In the genomic region with DNA sequence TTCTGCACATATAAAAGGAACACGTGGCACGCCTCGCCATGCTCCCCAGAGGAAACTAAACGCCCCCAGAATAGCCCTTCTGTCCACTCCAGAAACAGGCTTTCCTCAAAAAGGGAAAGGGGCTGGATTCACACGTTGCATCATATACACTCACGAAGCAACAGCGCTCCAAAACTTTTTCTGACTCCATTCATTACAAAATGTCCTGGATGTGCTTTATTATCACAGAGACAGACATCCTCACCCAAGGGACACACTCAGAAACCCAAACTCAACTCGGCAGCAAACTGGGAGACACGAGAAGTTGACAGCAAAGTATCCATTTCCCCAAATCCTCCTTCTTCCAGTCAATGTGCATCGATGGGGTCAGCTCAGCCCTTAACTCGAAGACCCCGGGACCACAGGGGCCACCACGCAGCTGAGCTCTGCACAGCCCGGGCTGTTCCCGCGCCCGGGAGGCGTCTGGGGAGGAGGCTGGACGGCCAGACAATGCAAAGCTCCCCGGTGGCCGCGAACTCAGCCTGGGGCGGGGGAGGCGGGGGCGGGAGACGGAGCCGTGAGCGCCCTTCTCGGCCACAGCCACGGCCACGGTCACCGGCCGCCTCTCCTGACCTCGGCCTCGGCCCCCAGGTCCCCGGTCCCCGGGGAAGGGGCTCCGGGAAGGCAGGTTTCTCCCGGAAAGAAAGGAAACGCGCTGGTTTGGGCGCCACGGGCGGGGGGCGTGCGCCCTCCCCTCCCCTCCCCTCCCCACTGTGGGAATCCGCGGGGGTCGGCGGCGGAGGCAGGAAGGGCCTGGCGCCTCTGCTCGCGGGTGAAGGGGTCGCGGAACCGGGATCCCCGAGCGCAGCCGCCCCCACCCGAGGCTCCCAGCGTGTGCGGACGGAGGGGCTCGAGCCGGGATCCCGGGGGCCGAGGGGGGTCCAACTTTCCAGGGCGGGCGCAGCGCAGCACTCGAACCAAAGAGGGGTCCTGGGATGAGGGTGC, we compare ENCODE assay signal across 1 cellular context.
TF ChIP-seq lines count a peak whose summit lies in the region.

No MANE protein-coding gene starts in this region.

TF ChIP-seq in HEK293, 187 proteins besides CTCF, POLR2A, EP300 and RAD21 (continued from another document and continues in another):
- TF ChIP-seq, protein P1, sequence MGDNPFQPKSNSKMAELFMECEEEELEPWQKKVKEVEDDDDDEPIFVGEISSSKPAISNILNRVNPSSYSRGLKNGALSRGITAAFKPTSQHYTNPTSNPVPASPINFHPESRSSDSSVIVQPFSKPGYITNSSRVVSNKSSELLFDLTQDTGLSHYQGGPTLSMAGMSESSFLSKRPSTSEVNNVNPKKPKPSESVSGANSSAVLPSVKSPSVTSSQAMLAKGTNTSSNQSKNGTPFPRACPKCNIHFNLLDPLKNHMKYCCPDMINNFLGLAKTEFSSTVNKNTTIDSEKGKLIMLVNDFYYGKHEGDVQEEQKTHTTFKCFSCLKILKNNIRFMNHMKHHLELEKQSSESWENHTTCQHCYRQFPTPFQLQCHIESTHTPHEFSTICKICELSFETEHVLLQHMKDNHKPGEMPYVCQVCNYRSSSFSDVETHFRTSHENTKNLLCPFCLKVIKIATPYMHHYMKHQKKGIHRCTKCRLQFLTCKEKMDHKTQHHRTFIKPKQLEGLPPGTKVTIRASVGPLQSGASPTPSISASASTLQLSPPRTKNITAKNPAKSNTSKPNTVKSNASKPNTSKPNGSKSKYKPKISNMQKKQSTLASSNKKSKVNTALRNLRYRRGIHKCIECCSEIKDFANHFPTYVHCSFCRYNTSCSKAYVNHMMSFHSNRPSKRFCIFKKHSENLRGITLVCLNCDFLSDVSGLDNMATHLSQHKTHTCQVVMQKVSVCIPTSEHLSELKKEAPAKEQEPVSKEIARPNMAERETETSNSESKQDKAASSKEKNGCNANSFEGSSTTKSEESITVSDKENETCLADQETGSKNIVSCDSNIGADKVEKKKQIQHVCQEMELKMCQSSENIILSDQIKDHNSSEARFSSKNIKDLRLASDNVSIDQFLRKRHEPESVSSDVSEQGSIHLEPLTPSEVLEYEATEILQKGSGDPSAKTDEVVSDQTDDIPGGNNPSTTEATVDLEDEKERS (tag by site-specific recombination; IDR thresholded peaks at IDR 0.05), result no peak
- TF ChIP-seq, protein P2, sequence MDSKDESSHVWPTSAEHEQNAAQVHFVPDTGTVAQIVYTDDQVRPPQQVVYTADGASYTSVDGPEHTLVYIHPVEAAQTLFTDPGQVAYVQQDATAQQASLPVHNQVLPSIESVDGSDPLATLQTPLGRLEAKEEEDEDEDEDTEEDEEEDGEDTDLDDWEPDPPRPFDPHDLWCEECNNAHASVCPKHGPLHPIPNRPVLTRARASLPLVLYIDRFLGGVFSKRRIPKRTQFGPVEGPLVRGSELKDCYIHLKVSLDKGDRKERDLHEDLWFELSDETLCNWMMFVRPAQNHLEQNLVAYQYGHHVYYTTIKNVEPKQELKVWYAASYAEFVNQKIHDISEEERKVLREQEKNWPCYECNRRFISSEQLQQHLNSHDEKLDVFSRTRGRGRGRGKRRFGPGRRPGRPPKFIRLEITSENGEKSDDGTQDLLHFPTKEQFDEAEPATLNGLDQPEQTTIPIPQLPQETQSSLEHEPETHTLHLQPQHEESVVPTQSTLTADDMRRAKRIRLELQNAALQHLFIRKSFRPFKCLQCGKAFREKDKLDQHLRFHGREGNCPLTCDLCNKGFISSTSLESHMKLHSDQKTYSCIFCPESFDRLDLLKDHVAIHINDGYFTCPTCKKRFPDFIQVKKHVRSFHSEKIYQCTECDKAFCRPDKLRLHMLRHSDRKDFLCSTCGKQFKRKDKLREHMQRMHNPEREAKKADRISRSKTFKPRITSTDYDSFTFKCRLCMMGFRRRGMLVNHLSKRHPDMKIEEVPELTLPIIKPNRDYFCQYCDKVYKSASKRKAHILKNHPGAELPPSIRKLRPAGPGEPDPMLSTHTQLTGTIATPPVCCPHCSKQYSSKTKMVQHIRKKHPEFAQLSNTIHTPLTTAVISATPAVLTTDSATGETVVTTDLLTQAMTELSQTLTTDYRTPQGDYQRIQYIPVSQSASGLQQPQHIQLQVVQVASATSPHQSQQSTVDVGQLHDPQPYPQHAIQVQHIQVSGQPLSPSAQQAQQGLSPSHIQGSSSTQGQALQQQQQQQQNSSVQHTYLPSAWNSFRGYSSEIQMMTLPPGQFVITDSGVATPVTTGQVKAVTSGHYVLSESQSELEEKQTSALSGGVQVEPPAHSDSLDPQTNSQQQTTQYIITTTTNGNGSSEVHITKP (tag by site-specific recombination; IDR thresholded peaks at IDR 0.05), result no peak
- TF ChIP-seq HOXA7 (CRISPR knock-in tag; IDR thresholded peaks at IDR 0.05; ENCODE audit: borderline replicate concordance), result no peak
- no peak for TF ChIP-seq ZNF362 (tag by site-specific recombination; IDR thresholded peaks at IDR 0.05)
- no peak for TF ChIP-seq ZNF785 (tag by site-specific recombination; IDR thresholded peaks at IDR 0.05)
- TF ChIP-seq ZBTB44 (tag by site-specific recombination; IDR thresholded peaks at IDR 0.05), result no peak
- TF ChIP-seq SALL2 (tag by site-specific recombination; IDR thresholded peaks at IDR 0.05; ENCODE audit: borderline replicate concordance), result no peak
- TF ChIP-seq ZNF26 (tag by site-specific recombination; IDR thresholded peaks at IDR 0.05), result no peak
- no peak for TF ChIP-seq REPIN1 (tag by site-specific recombination; IDR thresholded peaks at IDR 0.05; ENCODE audit: low read depth)
- TF ChIP-seq ZNF426 (tag by site-specific recombination; IDR thresholded peaks at IDR 0.05), result no peak
- TF ChIP-seq ZNF514 (tag by site-specific recombination; IDR thresholded peaks at IDR 0.05), result no peak
- TF ChIP-seq ZEB2 (tag by site-specific recombination; IDR thresholded peaks at IDR 0.05), result peak; percentile 65; the same call in 1 of the 2 replicates
- no peak for TF ChIP-seq ZSCAN5A (tag by site-specific recombination; IDR thresholded peaks at IDR 0.05)
- TF ChIP-seq, protein P3, sequence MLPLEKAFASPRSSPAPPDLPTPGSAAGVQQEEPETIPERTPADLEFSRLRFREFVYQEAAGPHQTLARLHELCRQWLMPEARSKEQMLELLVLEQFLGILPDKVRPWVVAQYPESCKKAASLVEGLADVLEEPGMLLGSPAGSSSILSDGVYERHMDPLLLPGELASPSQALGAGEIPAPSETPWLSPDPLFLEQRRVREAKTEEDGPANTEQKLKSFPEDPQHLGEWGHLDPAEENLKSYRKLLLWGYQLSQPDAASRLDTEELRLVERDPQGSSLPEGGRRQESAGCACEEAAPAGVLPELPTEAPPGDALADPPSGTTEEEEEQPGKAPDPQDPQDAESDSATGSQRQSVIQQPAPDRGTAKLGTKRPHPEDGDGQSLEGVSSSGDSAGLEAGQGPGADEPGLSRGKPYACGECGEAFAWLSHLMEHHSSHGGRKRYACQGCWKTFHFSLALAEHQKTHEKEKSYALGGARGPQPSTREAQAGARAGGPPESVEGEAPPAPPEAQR (tag by site-specific recombination; IDR thresholded peaks at IDR 0.05), result no peak
- TF ChIP-seq SP7 (tag by site-specific recombination; IDR thresholded peaks at IDR 0.05), result no peak
- no peak for TF ChIP-seq ZNF138 (tag by site-specific recombination; IDR thresholded peaks at IDR 0.05; ENCODE audit: borderline replicate concordance)
- no peak for TF ChIP-seq ZNF280C (tag by site-specific recombination; IDR thresholded peaks at IDR 0.05)
- no peak for TF ChIP-seq ZNF302 (tag by site-specific recombination; IDR thresholded peaks at IDR 0.05; ENCODE audit: low read depth)
- no peak for TF ChIP-seq ZNF114 (tag by site-specific recombination; IDR thresholded peaks at IDR 0.05)
- TF ChIP-seq ZNF76 (tag by site-specific recombination; IDR thresholded peaks at IDR 0.05; ENCODE audit: borderline replicate concordance, low read depth), result no peak
- TF ChIP-seq ZNF677 (tag by site-specific recombination; IDR thresholded peaks at IDR 0.05), result no peak
- TF ChIP-seq KLF9 (tag by site-specific recombination; IDR thresholded peaks at IDR 0.05; ENCODE audit: low read depth), result peak; percentile 73
- no peak for TF ChIP-seq ZNF19 (tag by site-specific recombination; IDR thresholded peaks at IDR 0.05; ENCODE audit: low read depth)
- no peak for TF ChIP-seq ZNF211 (tag by site-specific recombination; IDR thresholded peaks at IDR 0.05; ENCODE audit: low read depth)
- no peak for TF ChIP-seq ZNF791 (tag by site-specific recombination; IDR thresholded peaks at IDR 0.05)
- no peak for TF ChIP-seq ZNF596 (tag by site-specific recombination; IDR thresholded peaks at IDR 0.05)
- TF ChIP-seq ZNF530 (tag by site-specific recombination; IDR thresholded peaks at IDR 0.05; ENCODE audit: low read depth), result no peak
- TF ChIP-seq, protein P4, sequence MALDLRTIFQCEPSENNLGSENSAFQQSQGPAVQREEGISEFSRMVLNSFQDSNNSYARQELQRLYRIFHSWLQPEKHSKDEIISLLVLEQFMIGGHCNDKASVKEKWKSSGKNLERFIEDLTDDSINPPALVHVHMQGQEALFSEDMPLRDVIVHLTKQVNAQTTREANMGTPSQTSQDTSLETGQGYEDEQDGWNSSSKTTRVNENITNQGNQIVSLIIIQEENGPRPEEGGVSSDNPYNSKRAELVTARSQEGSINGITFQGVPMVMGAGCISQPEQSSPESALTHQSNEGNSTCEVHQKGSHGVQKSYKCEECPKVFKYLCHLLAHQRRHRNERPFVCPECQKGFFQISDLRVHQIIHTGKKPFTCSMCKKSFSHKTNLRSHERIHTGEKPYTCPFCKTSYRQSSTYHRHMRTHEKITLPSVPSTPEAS (tag by site-specific recombination; IDR thresholded peaks at IDR 0.05), result peak; percentile 8; the same call in 1 of the 2 replicates
- TF ChIP-seq ZBTB6 (tag by site-specific recombination; IDR thresholded peaks at IDR 0.05), result no peak
- TF ChIP-seq ZNF266 (tag by site-specific recombination; IDR thresholded peaks at IDR 0.05; ENCODE audit: low read depth), result no peak
- TF ChIP-seq ZNF670 (tag by site-specific recombination; IDR thresholded peaks at IDR 0.05; ENCODE audit: low read depth), result no peak
